16 cellular contexts compared by ENCODE assay signal in the genomic region with DNA sequence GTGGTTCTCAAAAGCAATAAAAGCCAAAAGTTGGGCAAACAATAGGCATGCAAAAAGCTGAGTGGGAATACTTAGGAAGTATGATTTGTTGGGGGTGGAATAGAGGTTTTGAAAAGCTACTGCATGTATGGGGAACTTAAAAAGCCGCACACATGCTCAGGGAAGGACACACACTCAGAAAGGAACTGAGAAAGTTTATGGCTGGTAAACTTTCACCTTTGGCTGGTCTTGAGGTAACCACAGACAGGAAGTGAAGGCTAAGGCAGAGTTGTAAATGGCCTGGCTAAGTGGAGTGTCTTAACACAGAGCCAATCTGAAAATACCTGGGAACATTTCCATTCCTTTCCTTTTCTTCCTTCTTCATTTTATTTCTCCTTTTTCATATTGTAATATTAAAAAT.
"Had no signal": no experiment of that assay in that cellular context is flagged by ENCODE, and none has a peak within 500 bp of the region (broad histone marks: within the 10 kb centered on the region; RNA-seq: fewer than 3 reads in every experiment).

No MANE protein-coding gene starts in this region.

- DNase-seq: activated CD4-positive, alpha-beta T cell treated with anti-CD3 and anti-CD28 coated beads, Interleukin-2, amount 10 ng/mL, durations not matched to agents 7 days and 5 days; activated naive CD4-positive, alpha-beta T cell; aorta; cortex of kidney; effector CD4-positive, alpha-beta T cell; islet precursor cell; mammary epithelial cell; naive thymus-derived CD4-positive, alpha-beta T cell; ovary; spleen; thyroid gland; uterus had no signal

- H3K27ac Mint-ChIP-seq: activated CD4-positive, alpha-beta T cell treated with anti-CD3 and anti-CD28 coated beads, Interleukin-2, amount 10 ng/mL, durations not matched to agents 7 days and 5 days; activated T-helper 1 cell treated with anti-CD3 and anti-CD28 coated beads, Interleukin-12 subunit alpha, Interleukin-12 subunit beta, Interleukin-2, Interleukin-4 antibody, amounts not matched to agents 30 ng/mL and 10 ng/mL and 1 ng/mL, durations not matched to agents 14 hours and 24 hours and 36 hours; naive thymus-derived CD4-positive, alpha-beta T cell; WTC11 had no signal

- ATAC-seq: left lobe of liver; naive thymus-derived CD4-positive, alpha-beta T cell; sciatic nerve; WTC11 had no signal

- H3K4me3 Mint-ChIP-seq: activated CD4-positive, alpha-beta T cell treated with anti-CD3 and anti-CD28 coated beads, Interleukin-2, amount 10 ng/mL, durations not matched to agents 7 days and 5 days; activated T-helper 1 cell treated with anti-CD3 and anti-CD28 coated beads, Interleukin-12 subunit alpha, Interleukin-12 subunit beta, Interleukin-2, Interleukin-4 antibody, amounts not matched to agents 30 ng/mL and 10 ng/mL and 1 ng/mL, durations not matched to agents 14 hours and 24 hours and 36 hours; naive thymus-derived CD4-positive, alpha-beta T cell; WTC11 had no signal

- H3K4me1 Mint-ChIP-seq: activated CD4-positive, alpha-beta T cell treated with anti-CD3 and anti-CD28 coated beads, Interleukin-2, amount 10 ng/mL, durations not matched to agents 7 days and 5 days; naive thymus-derived CD4-positive, alpha-beta T cell had no signal
